ENCODE assay signal across 8 cellular contexts in the genomic region with DNA sequence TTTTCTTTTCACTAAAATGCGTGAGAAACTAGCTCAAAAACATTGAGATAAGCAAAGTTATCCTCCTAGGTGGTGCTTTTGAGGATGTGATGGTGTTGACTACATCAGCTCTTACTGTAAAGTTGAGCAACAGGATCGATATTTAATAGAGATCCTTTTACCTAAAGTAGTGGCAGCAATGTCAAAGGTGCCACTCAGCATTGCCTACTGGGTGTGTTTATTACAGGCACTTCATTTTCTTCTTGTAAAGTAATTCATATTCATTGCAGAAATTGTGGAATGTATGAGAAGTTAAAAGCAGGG. TPM values are rescaled to one million over a fixed set of nuclear protein-coding genes. Genes with fewer than 3 reads are reported as not detected.
DNase-seq lines count a peak whose midpoint lies in the region; ATAC-seq and TF ChIP-seq lines count a peak whose summit lies in the region.

No MANE protein-coding gene starts in this region.

- TF ChIP-seq CTCF in GM06990 (IDR thresholded peaks at IDR 0.05; ENCODE audit: insufficient read depth, low read length, poor library complexity, severe bottlenecking) (no peak), fibroblast of mammary gland (conservative IDR thresholded peaks at IDR 0.05; ENCODE audit: control insufficient read depth, insufficient read depth, low read depth, low read length) (no peak), psoas muscle (IDR thresholded peaks at IDR 0.05) (no peak)

- peaks cover 10% of the 10 kb centered on the region for H3K4me1 ChIP-seq in SJCRH30
- H3K4me1 ChIP-seq in psoas muscle, result peaks cover 17% of the 10 kb centered on the region

- H3K36me3 ChIP-seq in GM06990 (ENCODE audit: control insufficient read depth, insufficient read depth, low read length), result peaks cover 20% of the 10 kb centered on the region
- H3K36me3 ChIP-seq in SJCRH30, result peaks cover 28% of the 10 kb centered on the region
- peaks cover 4 to 40% of the 10 kb centered on the region in 2 donors for H3K36me3 ChIP-seq in psoas muscle (ENCODE audit: insufficient read depth in 1 of 2, low read depth in 1 of 2)

- 26 to 44% (median 28%) methylated on average over 2 of the region's 2 CpGs for WGBS in psoas muscle, 3 donors

- intact Hi-C loops in psoas muscle (cut with DNase I), result no loop called here

- no peaks in the 10 kb centered on the region for H3K27me3 ChIP-seq in GM06990 (replicated peaks; ENCODE audit: control insufficient read depth, insufficient read depth, low read length)
- no peaks in the 10 kb centered on the region for H3K27me3 ChIP-seq in SJCRH30
- peaks cover 0 to under 1% (median 0%) of the 10 kb centered on the region in 3 donors for H3K27me3 ChIP-seq in psoas muscle (ENCODE audit: insufficient read depth in 3 of 3, low read length in 2 of 3)

- no peaks in the 10 kb centered on the region for H3K9me3 ChIP-seq in SJCRH30 (replicated peaks)
- H3K9me3 ChIP-seq in psoas muscle, result no peaks in the 10 kb centered on the region

- DNase-seq in GM06990 (ENCODE audit: extremely low read depth, insufficient read length) (no peak), SJCRH30 (no peak), fibroblast of mammary gland (ENCODE audit: low read depth) (no peak), psoas muscle (no peak), NCI-H1105 treated with DMSO at 0.1 percent for 48 hours (lab: John Stamatoyannopoulos, UW) (no peak)

- peak overlapping the region; percentile 99 for H3K4me3 ChIP-seq in GM06990 (replicated peaks; ENCODE audit: low read depth, low read length)
- peak overlapping the region; percentile 78 for H3K4me3 ChIP-seq in SJCRH30
- peak overlapping the region; percentile 79 for H3K4me3 ChIP-seq in fibroblast of mammary gland (ENCODE audit: control insufficient read depth, low read depth, low read length)
- H3K4me3 ChIP-seq in psoas muscle, result peak overlapping the region; percentile 77

- H3K27ac ChIP-seq in SJCRH30 (no peak overlapping the region), psoas muscle (peak overlapping the region; percentile 90)

- ATAC-seq in psoas muscle (no peak), esophagus mucosa (no peak), HG03039 (IDR thresholded peaks at IDR 0.05; ENCODE audit: unreplicated experiment) (no peak), HG03196 (IDR thresholded peaks at IDR 0.05; ENCODE audit: unreplicated experiment) (no peak)

RNA-seq across cellular contexts. Expression of a gene that starts 1.4 kb away (rescaled TPM):
- 128 and 129 TPM in 2 replicates for total RNA-seq in SJCRH30 (2014; rRNA removed; shearing (Covaris generic))
- total RNA-seq in psoas muscle, result 100 to 1,000 TPM; 137 to 253 (median 220) TPM
- 100 to 1,000 TPM; 168 to 392 (median 234) TPM for polyA plus RNA-seq in psoas muscle
- 80.2 TPM for total RNA-seq in esophagus mucosa

RNA-seq across cellular contexts. Expression of a gene that starts 19.2 kb away (rescaled TPM):
- total RNA-seq in SJCRH30 (2014; rRNA removed; shearing (Covaris generic)), result not detected in 2 replicates
- total RNA-seq in psoas muscle (under 1 TPM in 2 of 4 donors, not detected in 2; 0.24 to 0.32 TPM), esophagus mucosa (1.9 TPM)
- polyA plus RNA-seq in psoas muscle, result under 1 TPM in 2 of 3 donors, not detected in 1; 0.03 to 0.06 TPM

RNA-seq across cellular contexts. Expression of a gene that starts 33.2 kb away (rescaled TPM):
- 0.55 and 1.4 TPM in 2 replicates for total RNA-seq in SJCRH30 (2014; rRNA removed; shearing (Covaris generic))
- 10 to 100 TPM in 2 of 4 donors, under 1 TPM in 2; 0.30 to 39.8 (median 19.4) TPM for total RNA-seq in psoas muscle
- 10 to 100 TPM in 1 of 3 donors, 1 to 10 TPM in 2; 3.4 to 46.2 (median 3.9) TPM for polyA plus RNA-seq in psoas muscle
- total RNA-seq in esophagus mucosa, result 0.64 TPM

RNA-seq across cellular contexts. Expression of a gene that starts 54.5 kb away (rescaled TPM):
- not detected in 2 replicates for total RNA-seq in SJCRH30 (2014; rRNA removed; shearing (Covaris generic))
- total RNA-seq in psoas muscle, result not detected
- polyA plus RNA-seq in psoas muscle, result under 1 TPM in 1 of 3 donors, not detected in 2; 0.04 TPM
- not detected for total RNA-seq in esophagus mucosa

RNA-seq across cellular contexts. Expression of a gene that starts 54.6 kb away (rescaled TPM):
- total RNA-seq in SJCRH30 (2014; rRNA removed; shearing (Covaris generic)), result 27.5 and 27.8 TPM in 2 replicates
- total RNA-seq in psoas muscle (10 to 100 TPM; 16.9 to 25.1 (median 22.0) TPM), esophagus mucosa (18.5 TPM)
- 10 to 100 TPM; 18.7 to 66.9 (median 23.6) TPM for polyA plus RNA-seq in psoas muscle
